In the genomic region with DNA sequence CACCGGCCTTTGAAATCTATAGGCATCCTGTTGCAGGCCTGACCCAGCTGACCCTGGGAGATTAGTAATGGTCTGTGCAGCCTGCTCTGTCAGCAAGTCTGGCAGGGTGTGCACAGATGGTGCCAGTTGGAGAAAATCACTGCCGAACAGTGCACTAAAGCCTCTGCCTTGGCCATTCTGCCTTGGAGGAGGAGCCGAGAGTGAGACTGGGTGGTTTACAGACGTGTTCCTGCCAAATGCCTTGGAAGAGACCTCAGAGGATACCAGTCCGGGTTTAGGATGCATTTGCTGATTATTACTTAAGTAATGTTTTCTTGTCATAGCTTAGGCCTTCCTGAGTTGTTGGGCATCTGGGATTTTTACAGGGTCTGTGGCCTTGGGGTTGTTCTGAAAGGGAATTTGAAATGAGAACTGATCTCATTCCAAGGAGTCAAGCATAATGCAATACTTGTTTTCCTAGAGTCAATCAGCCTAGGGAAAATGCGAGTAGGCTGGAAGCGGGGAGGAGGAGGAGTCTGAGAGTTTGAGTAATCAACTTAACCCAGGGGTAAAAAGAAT, we compare ENCODE assay signal across 9 cellular contexts.
DNase-seq lines count a peak whose midpoint lies in the region; ATAC-seq and TF ChIP-seq lines count a peak whose summit lies in the region.
"Had no signal": no experiment of that assay in that cellular context is flagged by ENCODE, and none has a peak within 500 bp of the region (broad histone marks: within the 10 kb centered on the region; RNA-seq: fewer than 3 reads in every experiment).

No MANE protein-coding gene starts in this region.

- H3K9ac ChIP-seq in muscle layer of colon (ENCODE audit: low read length), result peak overlapping the region; percentile 17
- H3K9ac ChIP-seq: BLaER1 treated with 17β-estradiol and CSF1 and Interleukin-3, amounts not matched to agents 10 nM and 100 nM had no signal

- no peaks in the 10 kb centered on the region for H3K9me3 ChIP-seq in muscle layer of colon (ENCODE audit: low read length)

- no peak overlapping the region for H3K4me3 ChIP-seq in epithelial cell of esophagus (ENCODE audit: low read length)
- H3K4me3 ChIP-seq in muscle layer of colon (ENCODE audit: low read depth in 1 of 2, low read length in 2 of 2), result no peak overlapping the region
- H3K4me3 ChIP-seq: BLaER1 treated with 17β-estradiol and CSF1 and Interleukin-3, amounts not matched to agents 10 nM and 100 nM had no signal

- H3K4me1 ChIP-seq in muscle layer of colon (ENCODE audit: insufficient read depth, low read length), result peaks cover 38% of the 10 kb centered on the region
- H3K4me1 ChIP-seq: BLaER1 treated with 17β-estradiol and CSF1 and Interleukin-3, amounts not matched to agents 10 nM and 100 nM had no signal

- TF ChIP-seq CTCF in epithelial cell of esophagus (IDR thresholded peaks at IDR 0.05; ENCODE audit: insufficient read depth, low read depth, low read length, missing control alignments), result no peak

- peak overlapping the region; percentile 39 for H3K27ac ChIP-seq in muscle layer of colon (ENCODE audit: low read depth, low read length)
- H3K27ac ChIP-seq: BLaER1 treated with 17β-estradiol and CSF1 and Interleukin-3, amounts not matched to agents 10 nM and 100 nM had no signal

- H3K27me3 ChIP-seq in muscle layer of colon (ENCODE audit: control insufficient read depth in 1 of 2, insufficient read depth in 2 of 2, low read length in 2 of 2), result no peaks in the 10 kb centered on the region
- H3K27me3 ChIP-seq: BLaER1 treated with 17β-estradiol and CSF1 and Interleukin-3, amounts not matched to agents 10 nM and 100 nM had no signal

- ATAC-seq in HG03108 (IDR thresholded peaks at IDR 0.05; ENCODE audit: unreplicated experiment) (no peak), GM19455 (IDR thresholded peaks at IDR 0.05; ENCODE audit: unreplicated experiment) (no peak)

- peak; percentile 79 for DNase-seq in A172 (ENCODE audit: low spot score)
- DNase-seq in NCI-H2227 treated with DMSO at 0.1 percent for 48 hours (lab: John Stamatoyannopoulos, UW), result peak; percentile 72
- peak; percentile 84 for DNase-seq in epithelial cell of esophagus (ENCODE audit: low read depth)
- no peak for DNase-seq in SIG-M5 (lab: John Stamatoyannopoulos, UW)
- no peak for DNase-seq in NCI-H748 (lab: John Stamatoyannopoulos, UW; ENCODE audit: unreplicated experiment)

- no peaks in the 10 kb centered on the region for H3K36me3 ChIP-seq in muscle layer of colon (ENCODE audit: insufficient read depth, low read length)
- H3K36me3 ChIP-seq: BLaER1 treated with 17β-estradiol and CSF1 and Interleukin-3, amounts not matched to agents 10 nM and 100 nM had no signal

Comparison
In these comparisons a context has a peak if more than half of its experiments do, and no peak if none do; other contexts are left out.
1. DNase-seq: peak in A172 (single experiment), NCI-H2227 treated with DMSO at 0.1 percent for 48 hours (single experiment) and epithelial cell of esophagus (single experiment); none in SIG-M5 (single experiment) and NCI-H748 (single experiment).